Comparison of ENCODE assay signal across 27 cellular contexts in genomic region chr13:66102864-66103263, GRCh38.
DNase-seq lines count a peak whose midpoint lies in the region; ATAC-seq and TF ChIP-seq lines count a peak whose summit lies in the region.
"Had no signal": no experiment of that assay in that cellular context is flagged by ENCODE, and none has a peak within 500 bp of the region (broad histone marks: within the 10 kb centered on the region; RNA-seq: fewer than 3 reads in every experiment).

No MANE protein-coding gene starts in this region.

- H3K79me2 ChIP-seq in osteoblast (ENCODE audit: insufficient read depth, low read length) (no peaks in the 10 kb centered on the region), GM23338 (replicated peaks; ENCODE audit: insufficient read depth) (no peaks in the 10 kb centered on the region)

- H3K4me3 ChIP-seq in osteoblast (ENCODE audit: insufficient read depth, low read length) (no peak overlapping the region), GM23338 (no peak overlapping the region)
- H3K4me3 ChIP-seq: A549; BLaER1 treated with 17β-estradiol and CSF1 and Interleukin-3, amounts not matched to agents 10 nM and 100 nM had no signal

- H3K27me3 Mint-ChIP-seq in GM23338 (ENCODE audit: insufficient read depth, low read depth, poor library complexity): no peaks in the 10 kb centered on the region
- H3K27me3 Mint-ChIP-seq: CD4-positive, alpha-beta memory T cell had no signal

- H3K4me2 ChIP-seq in osteoblast (ENCODE audit: insufficient read depth, low read length) (peak overlapping the region; percentile 26), GM23338 (no peak overlapping the region)
- H3K4me2 ChIP-seq: A549; BLaER1 treated with 17β-estradiol and CSF1 and Interleukin-3, amounts not matched to agents 10 nM and 100 nM had no signal

- no peaks in the 10 kb centered on the region for H3K9me3 ChIP-seq in osteoblast (ENCODE audit: low read depth, low read length)
- H3K9me3 ChIP-seq: A549; BLaER1 treated with 17β-estradiol and CSF1 and Interleukin-3, amounts not matched to agents 10 nM and 100 nM; Caco-2 had no signal

- H3K27ac ChIP-seq in osteoblast (ENCODE audit: low read depth, low read length) (no peak overlapping the region), GM23338 (ENCODE audit: low read depth) (no peak overlapping the region)
- H3K27ac ChIP-seq: A549; BLaER1 treated with 17β-estradiol and CSF1 and Interleukin-3, amounts not matched to agents 10 nM and 100 nM; HL-60 had no signal

- intact Hi-C loops in sciatic nerve (cut with DNase I): no loop called here

- no peak overlapping the region for H3K27ac Mint-ChIP-seq in GM23338
- H3K27ac Mint-ChIP-seq: CD4-positive, alpha-beta memory T cell; HFFc6 had no signal

- no peaks in the 10 kb centered on the region for H3K9me3 Mint-ChIP-seq in GM23338
- H3K9me3 Mint-ChIP-seq: HFFc6 had no signal

- H3K36me3 Mint-ChIP-seq in GM23338 (ENCODE audit: low read depth): no peaks in the 10 kb centered on the region
- H3K36me3 Mint-ChIP-seq: CD4-positive, alpha-beta memory T cell had no signal

- ATAC-seq in SK-N-SH treated with all-trans-retinoic acid at 6 μM for 48 hours (peak; percentile 48; the same call in 1 of the 3 replicates), HG02840 (IDR thresholded peaks at IDR 0.05; ENCODE audit: low FRiP score, unreplicated experiment) (no peak), sciatic nerve (no peak), GM23338 (no peak)
- ATAC-seq: A549, HepG2, Panc1 had no signal

- no peak overlapping the region for H2AFZ ChIP-seq in osteoblast (ENCODE audit: low read length)
- H2AFZ ChIP-seq in GM23338: no peak overlapping the region

- H3K4me1 ChIP-seq in osteoblast (ENCODE audit: insufficient read depth, low read length): no peaks in the 10 kb centered on the region
- H3K4me1 ChIP-seq in GM23338 (ENCODE audit: insufficient read depth): no peaks in the 10 kb centered on the region
- H3K4me1 ChIP-seq: A549; BLaER1 treated with 17β-estradiol and CSF1 and Interleukin-3, amounts not matched to agents 10 nM and 100 nM; Caco-2 had no signal

- H3K36me3 ChIP-seq in osteoblast (ENCODE audit: insufficient read depth, low read length) (no peaks in the 10 kb centered on the region), GM23338 (ENCODE audit: insufficient read depth) (no peaks in the 10 kb centered on the region)
- H3K36me3 ChIP-seq: BLaER1 treated with 17β-estradiol and CSF1 and Interleukin-3, amounts not matched to agents 10 nM and 100 nM had no signal

- no peaks in the 10 kb centered on the region for H3K27me3 ChIP-seq in osteoblast (ENCODE audit: insufficient read depth, low read length)
- no peaks in the 10 kb centered on the region for H3K27me3 ChIP-seq in GM23338 (ENCODE audit: insufficient read depth)
- H3K27me3 ChIP-seq: BLaER1 treated with 17β-estradiol and CSF1 and Interleukin-3, amounts not matched to agents 10 nM and 100 nM had no signal

- H3K4me1 Mint-ChIP-seq in GM23338: no peaks in the 10 kb centered on the region
- H3K4me1 Mint-ChIP-seq: CD4-positive, alpha-beta memory T cell had no signal

- peak; percentile 27 for DNase-seq in ELR (ENCODE audit: low read depth)
- peak; percentile 11 for DNase-seq in fibroblast of peridontal ligament (ENCODE audit: extremely low read depth)
- DNase-seq in osteoblast (ENCODE audit: insufficient read length, low spot score, missing footprints): no peak
- no peak for DNase-seq in NCI-H2227 treated with DMSO at 0.1 percent for 48 hours (lab: John Stamatoyannopoulos, UW)
- DNase-seq in sciatic nerve (ENCODE audit: low spot score): no peak
- no peak for DNase-seq in GM23338 (ENCODE audit: low spot score)
- DNase-seq: Caco-2; CD4-positive, alpha-beta memory T cell; DND-41; GF-D8; H7; HFFc6; KBM-7; NCI-H1092; NCI-H1436; NCI-H1930; NCI-H345; NCI-H524 treated with DMSO at 0.1 percent for 48 hours; NCI-H82; SIG-M5 had no signal

- no peak for TF ChIP-seq CTCF in osteoblast (IDR thresholded peaks at IDR 0.05; ENCODE audit: extremely low read depth, low read depth, low read length)
- TF ChIP-seq CTCF in GM23338 (conservative IDR thresholded peaks at IDR 0.05; ENCODE audit: low read depth in 2 of 2): no peak

- H3F3A ChIP-seq in GM23338 (replicated peaks; ENCODE audit: low read depth): no peaks in the 10 kb centered on the region

- H4K20me1 ChIP-seq in osteoblast (ENCODE audit: insufficient read depth, low read length) (no peaks in the 10 kb centered on the region), GM23338 (replicated peaks; ENCODE audit: insufficient read depth) (no peaks in the 10 kb centered on the region)
- H4K20me1 ChIP-seq: BLaER1 treated with 17β-estradiol and CSF1 and Interleukin-3, amounts not matched to agents 10 nM and 100 nM had no signal

- H3K9me2 ChIP-seq in GM23338 (ENCODE audit: insufficient read depth): no peaks in the 10 kb centered on the region

- no peak overlapping the region for H3K4me3 Mint-ChIP-seq in GM23338
- H3K4me3 Mint-ChIP-seq: CD4-positive, alpha-beta memory T cell; HFFc6 had no signal

TF ChIP-seq in SK-N-SH treated with all-trans-retinoic acid at 6 μM for 48 hours, 23 proteins besides CTCF, POLR2A, EP300 and RAD21:
- no peak for TF ChIP-seq POU6F1 (CRISPR knock-in tag; IDR thresholded peaks at IDR 0.05; ENCODE audit: borderline replicate concordance, low read depth)
- no peak for TF ChIP-seq GLIS3 (CRISPR knock-in tag; IDR thresholded peaks at IDR 0.05)
- TF ChIP-seq CSRNP3 (CRISPR knock-in tag; IDR thresholded peaks at IDR 0.05): no peak
- TF ChIP-seq ARNTL (CRISPR knock-in tag; IDR thresholded peaks at IDR 0.05; ENCODE audit: borderline replicate concordance, low read depth): no peak

TF ChIP-seq in GM23338, 12 proteins besides CTCF, POLR2A, EP300 and RAD21:
- TF ChIP-seq NANOG (IDR thresholded peaks at IDR 0.05; ENCODE audit: borderline replicate concordance): no peak
- TF ChIP-seq CREB1 (CRISPR knock-in tag; IDR thresholded peaks at IDR 0.05; ENCODE audit: low read depth): no peak
- no peak for TF ChIP-seq POLR2AphosphoS5 (IDR thresholded peaks at IDR 0.05; ENCODE audit: low read depth)
- no peak for TF ChIP-seq ZNF114 (CRISPR knock-in tag; IDR thresholded peaks at IDR 0.05)
- TF ChIP-seq EZH2 (IDR thresholded peaks at IDR 0.05; ENCODE audit: low read depth, unreplicated experiment): no peak
- no peak for TF ChIP-seq JUNB (IDR thresholded peaks at IDR 0.05; ENCODE audit: unreplicated experiment)

Comparison
In these comparisons a context has a peak if more than half of its experiments do, and no peak if none do; other contexts are left out.
1. DNase-seq: peak in ELR (single experiment) and fibroblast of peridontal ligament (single experiment); none in osteoblast (single experiment), NCI-H2227 treated with DMSO at 0.1 percent for 48 hours (single experiment), sciatic nerve (single experiment) and GM23338 (single experiment).